Comparison of ENCODE assay signal across 7 cellular contexts in the genomic region with DNA sequence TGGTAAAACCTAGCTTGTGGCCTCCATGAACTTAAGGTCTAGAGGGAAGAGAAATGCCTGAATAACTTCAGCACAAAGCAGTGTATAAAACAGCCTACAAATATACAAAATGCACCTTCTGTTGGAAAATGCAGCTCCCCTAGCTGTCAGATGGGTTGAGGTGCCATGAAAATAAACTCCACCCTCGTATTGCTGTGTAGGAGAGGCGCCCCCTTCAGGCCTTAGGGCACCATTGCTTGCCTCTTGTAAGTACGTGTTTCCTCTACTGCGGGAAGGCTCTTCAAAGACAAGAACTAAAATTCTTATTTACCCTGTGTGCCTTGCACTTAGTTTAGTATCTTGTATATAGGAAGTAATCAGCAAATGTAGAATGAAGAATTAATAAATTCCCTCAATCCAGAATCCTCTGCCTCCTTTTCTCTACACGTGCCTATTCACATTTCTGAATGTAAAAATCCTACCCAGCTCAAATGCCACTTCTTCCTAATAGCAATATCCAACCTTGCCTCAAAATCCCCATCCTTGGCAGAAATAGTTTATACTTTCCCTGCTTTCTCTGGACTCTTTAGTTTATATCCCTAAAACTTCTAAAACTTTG.
DNase-seq lines count a peak whose midpoint lies in the region; ATAC-seq, FAIRE-seq and TF ChIP-seq lines count a peak whose summit lies in the region.

No MANE protein-coding gene starts in this region.

- no peaks in the 10 kb centered on the region for H3K36me3 Mint-ChIP-seq in CD4-positive, alpha-beta T cell (ENCODE audit: low read depth)

- peak; percentile 92 for ATAC-seq in GM19395 (IDR thresholded peaks at IDR 0.05; ENCODE audit: unreplicated experiment)
- peak; percentile 68 for ATAC-seq in HG03565 (IDR thresholded peaks at IDR 0.05; ENCODE audit: unreplicated experiment)
- peak; percentile 89 to 97 (median 94) for ATAC-seq in pancreas
- no peak for ATAC-seq in CD4-positive, alpha-beta T cell (ENCODE audit: poor library complexity)

- H3K4me3 Mint-ChIP-seq in CD4-positive, alpha-beta T cell = no peak overlapping the region

- DNase-seq in RCC 7860 (ENCODE audit: low spot score) (peak; percentile 8), esophagus muscularis mucosa (ENCODE audit: extremely low spot score) (no peak), pancreas (peak; percentile 25 to 63 (median 48))
- DNase-seq in CD4-positive, alpha-beta T cell = no peak

- POLR2A ChIA-PET in CD4-positive, alpha-beta T cell (lab: Charles Lee) = no interaction called here

- H3K27me3 Mint-ChIP-seq in CD4-positive, alpha-beta T cell = no peaks in the 10 kb centered on the region

- H3K4me3 ChIP-seq in DOHH2 (ENCODE audit: low read length) (no peak overlapping the region), esophagus muscularis mucosa (no peak overlapping the region), pancreas (no peak overlapping the region)

- H3K27ac ChIP-seq in DOHH2 (ENCODE audit: low read depth, low read length) = no peak overlapping the region
- no peak overlapping the region for H3K27ac ChIP-seq in esophagus muscularis mucosa (replicated peaks in 1 of 4)
- no peak overlapping the region for H3K27ac ChIP-seq in pancreas
- no peak overlapping the region for H3K27ac ChIP-seq in CD4-positive, alpha-beta T cell (ENCODE audit: low read depth, low read length)

- no peaks in the 10 kb centered on the region for H4K20me1 ChIP-seq in DOHH2 (ENCODE audit: control insufficient read depth, insufficient read depth, low read depth, low read length)

- CTCF ChIA-PET in CD4-positive, alpha-beta T cell (lab: Charles Lee) = no interaction called here

- TF ChIP-seq EP300 in esophagus muscularis mucosa (IDR thresholded peaks at IDR 0.05) = no peak

- no peaks in the 10 kb centered on the region for H3F3A ChIP-seq in DOHH2 (ENCODE audit: control insufficient read depth, insufficient read depth)

- TF ChIP-seq POLR2A in esophagus muscularis mucosa (IDR thresholded peaks at IDR 0.05; ENCODE audit: low read depth) = no peak

- H3K27ac Mint-ChIP-seq in CD4-positive, alpha-beta T cell = no peak overlapping the region

- peak; percentile 88 for TF ChIP-seq CTCF in DOHH2 (IDR thresholded peaks at IDR 0.05; ENCODE audit: low read depth, low read length, poor library complexity, severe bottlenecking)
- TF ChIP-seq CTCF in esophagus muscularis mucosa (IDR thresholded peaks at IDR 0.05) = peak in 2 of 3 experiments; percentile 24 to 35
- peak; percentile 37 to 56 (median 44) for TF ChIP-seq CTCF in pancreas (IDR thresholded peaks at IDR 0.05)
- no peak for TF ChIP-seq CTCF in CD4-positive, alpha-beta T cell (IDR thresholded peaks at IDR 0.05)

- H3K9me3 Mint-ChIP-seq in CD4-positive, alpha-beta T cell = no peaks in the 10 kb centered on the region

- H3K4me1 Mint-ChIP-seq in CD4-positive, alpha-beta T cell (ENCODE audit: low read depth) = no peaks in the 10 kb centered on the region

- H3K9me3 ChIP-seq in DOHH2 (ENCODE audit: control insufficient read depth, insufficient read depth, low read length) (no peaks in the 10 kb centered on the region), esophagus muscularis mucosa (no peaks in the 10 kb centered on the region), pancreas (no peaks in the 10 kb centered on the region)
- H3K9me3 ChIP-seq in CD4-positive, alpha-beta T cell (ENCODE audit: control insufficient read depth, low read length) = no peaks in the 10 kb centered on the region

- WGBS in esophagus muscularis mucosa = 64% methylated on average over 5 of the region's 5 CpGs
- 49 to 51% methylated on average over 5 of the region's 5 CpGs for WGBS in pancreas, 2 donors

- intact Hi-C loops in esophagus muscularis mucosa (cut with DNase I) (no loop called here), pancreas (cut with DNase I) (no loop called here)
- intact Hi-C loops in CD4-positive, alpha-beta T cell (cut with DNase I, micrococcal nuclease) = no loop called here

- H3K36me3 ChIP-seq in DOHH2 (ENCODE audit: control insufficient read depth, low read length) = no peaks in the 10 kb centered on the region
- H3K36me3 ChIP-seq in esophagus muscularis mucosa = no peaks in the 10 kb centered on the region
- H3K36me3 ChIP-seq in pancreas = no peaks in the 10 kb centered on the region

- no peak overlapping the region for H3K4me2 ChIP-seq in DOHH2 (ENCODE audit: low read length)

- no peaks in the 10 kb centered on the region for H3K79me2 ChIP-seq in DOHH2 (ENCODE audit: control insufficient read depth, low read length)

- no peaks in the 10 kb centered on the region for H3K9me2 ChIP-seq in DOHH2 (replicated peaks; ENCODE audit: control insufficient read depth, low read length)

- peaks cover 12% of the 10 kb centered on the region for H3K27me3 ChIP-seq in DOHH2 (ENCODE audit: control insufficient read depth, low read length)
- no peaks in the 10 kb centered on the region for H3K27me3 ChIP-seq in esophagus muscularis mucosa
- H3K27me3 ChIP-seq in pancreas = no peaks in the 10 kb centered on the region
- no peaks in the 10 kb centered on the region for H3K27me3 ChIP-seq in CD4-positive, alpha-beta T cell (ENCODE audit: control insufficient read depth, insufficient read depth, low read length)

- FAIRE-seq in RCC 7860 (lab: Jason Lieb, UNC) (no peak), pancreas (lab: Jason Lieb, UNC) (no peak)

- H3K4me1 ChIP-seq in DOHH2 (ENCODE audit: control insufficient read depth, low read length) (no peaks in the 10 kb centered on the region), esophagus muscularis mucosa (peaks cover 0 to 22% (median 13%) of the 10 kb centered on the region in 4 donors), pancreas (peaks cover 0 to 11% (median 0%) of the 10 kb centered on the region in 3 donors)

Comparison
In these comparisons a context has a peak if more than half of its experiments do, and no peak if none do; other contexts are left out.
1. DNase-seq: peak in RCC 7860 (single experiment) and pancreas (6 of 6); none in esophagus muscularis mucosa (single experiment) and CD4-positive, alpha-beta T cell (0 of 10).